9 cellular contexts compared by ENCODE assay signal in the genomic region with DNA sequence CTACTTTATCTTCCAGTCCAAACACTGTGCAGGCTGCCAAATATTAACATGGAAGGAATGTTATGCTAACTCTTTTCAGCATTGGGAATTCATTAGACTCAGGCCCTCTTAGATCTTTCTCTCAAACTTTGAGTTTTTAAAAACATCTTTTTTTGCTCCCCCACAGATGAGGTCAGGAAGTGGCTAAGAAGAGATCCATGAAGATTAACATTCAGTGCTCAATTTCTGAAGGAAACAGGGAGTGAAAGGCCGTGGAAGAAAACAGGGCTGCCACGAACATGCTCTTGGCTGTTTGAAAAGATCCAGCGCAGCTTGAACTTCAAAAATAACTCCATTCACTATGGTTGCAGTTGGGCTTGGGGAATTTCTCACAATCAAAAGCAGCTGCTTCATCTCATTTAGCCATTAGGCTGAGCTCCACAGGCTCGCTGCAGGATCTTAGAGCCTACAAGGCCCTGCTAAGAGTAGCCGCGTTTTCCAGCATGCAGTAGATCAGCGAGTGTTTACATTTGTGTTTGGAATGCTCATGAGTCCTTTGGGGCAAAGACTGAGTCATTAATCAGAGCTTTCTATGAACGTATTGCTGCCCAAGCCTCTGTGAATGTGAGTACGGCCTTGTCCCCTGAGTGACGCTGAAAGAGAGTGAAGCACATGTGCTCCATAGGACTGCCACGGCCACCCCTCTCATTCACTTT. TPM values are rescaled to one million over a fixed set of nuclear protein-coding genes. Genes with fewer than 3 reads are reported as not detected.
DNase-seq lines count a peak whose midpoint lies in the region; ATAC-seq and TF ChIP-seq lines count a peak whose summit lies in the region.
"Had no signal": no experiment of that assay in that cellular context is flagged by ENCODE, and none has a peak within 500 bp of the region (broad histone marks: within the 10 kb centered on the region; RNA-seq: fewer than 3 reads in every experiment).

No MANE protein-coding gene starts in this region.

- H3K9me2 ChIP-seq in GM23338 (ENCODE audit: insufficient read depth) = peaks cover 18% of the 10 kb centered on the region; the same call in 1 of the 2 replicates

- H3K4me2 ChIP-seq in GM23338 (peak overlapping the region; percentile 57), mammary epithelial cell (ENCODE audit: insufficient read depth, low read depth, low read length) (no peak overlapping the region)

- peaks cover 39% of the 10 kb centered on the region for H3K4me1 Mint-ChIP-seq in GM23338

- no peak for TF ChIP-seq CTCF in GM23338 (conservative IDR thresholded peaks at IDR 0.05; ENCODE audit: low read depth in 2 of 2)
- TF ChIP-seq CTCF in mammary epithelial cell (conservative IDR thresholded peaks at IDR 0.05 in 1 of 2, IDR thresholded peaks at IDR 0.05 in 1 of 2; ENCODE audit: extremely low read depth in 1 of 2, insufficient read depth in 1 of 2, low read depth in 1 of 2, low read length in 2 of 2) = no peak
- TF ChIP-seq CTCF in spleen (IDR thresholded peaks at IDR 0.05 in 8 of 11, conservative IDR thresholded peaks at IDR 0.05 in 3 of 11) = no peak

- no peaks in the 10 kb centered on the region for H3K79me2 ChIP-seq in GM23338 (replicated peaks; ENCODE audit: insufficient read depth)
- no peaks in the 10 kb centered on the region for H3K79me2 ChIP-seq in mammary epithelial cell (ENCODE audit: insufficient read depth, low read length)

- H4K20me1 ChIP-seq in GM23338 (replicated peaks; ENCODE audit: insufficient read depth) (no peaks in the 10 kb centered on the region), mammary epithelial cell (ENCODE audit: insufficient read depth, low read length) (no peaks in the 10 kb centered on the region)

- H2AFZ ChIP-seq in GM23338 (peak overlapping the region; percentile 72; the same call in 1 of the 2 replicates), mammary epithelial cell (ENCODE audit: low read depth, low read length) (peak overlapping the region; percentile 6)

- POLR2A ChIA-PET in HEK293T (lab: Yijun Ruan, JAX) = no interaction called here

- CTCF ChIA-PET in mammary epithelial cell (lab: Charles Lee; ENCODE audit: low non-redundant PET) (no interaction called here), HEK293T (lab: Yijun Ruan, JAX) (no interaction called here)

- in situ Hi-C loops in mammary epithelial cell (cut with MboI; ENCODE audit: low sequenced_read_pairs in 2 of 2) = no loop called here

- no peak for TF ChIP-seq POLR2A in spleen (IDR thresholded peaks at IDR 0.05)

- WGBS in mammary epithelial cell (ENCODE audit: low coverage, missing lambda C conversion rate) = 78% methylated on average over 11 of the region's 11 CpGs
- 73 to 86% (median 80%) methylated on average over 11 of the region's 11 CpGs for WGBS in spleen, 5 donors

- intact Hi-C loops in mammary epithelial cell (cut with micrococcal nuclease) = no loop called here
- intact Hi-C loops in spleen (cut with DNase I; ENCODE audit: low total_unique reads) = no loop called here

- H3K9me3 ChIP-seq in mammary epithelial cell (replicated peaks; ENCODE audit: insufficient read depth, low read length) (no peaks in the 10 kb centered on the region), spleen (no peaks in the 10 kb centered on the region)

- no peak for DNase-seq in GM23338 (ENCODE audit: low spot score)
- DNase-seq in mammary epithelial cell = no peak
- DNase-seq in left kidney (ENCODE audit: low read depth, low spot score) = peak; percentile 87
- DNase-seq in spleen = no peak
- no peak for DNase-seq in D341Med (ENCODE audit: low spot score)
- DNase-seq in mesenteric fat pad (ENCODE audit: low spot score) = no peak
- no peak for DNase-seq in HEK293T (ENCODE audit: extremely low spot score)

- no peak overlapping the region for H3K4me3 Mint-ChIP-seq in GM23338

- no peaks in the 10 kb centered on the region; the same call in 2 of the 3 replicates for H3K9me3 Mint-ChIP-seq in GM23338

- dilution Hi-C loops in mammary epithelial cell (cut with HindIII; ENCODE audit: low sequenced_read_pairs) = no loop called here

- no peak overlapping the region; the same call in 1 of the 2 replicates for H3K27ac Mint-ChIP-seq in GM23338

- H3K4me1 ChIP-seq in GM23338 (ENCODE audit: insufficient read depth) = peaks cover 21% of the 10 kb centered on the region; the same call in 1 of the 2 replicates
- no peaks in the 10 kb centered on the region for H3K4me1 ChIP-seq in mammary epithelial cell (ENCODE audit: insufficient read depth, low read length)
- H3K4me1 ChIP-seq in spleen = peaks cover 0 to 66% (median 22%) of the 10 kb centered on the region in 6 donors

- ATAC-seq in GM23338 = no peak
- ATAC-seq in GM19463 (IDR thresholded peaks at IDR 0.05; ENCODE audit: unreplicated experiment) = no peak
- ATAC-seq: activated CD4-positive, CD25-positive, alpha-beta regulatory T cell treated with anti-CD3 and anti-CD28 coated beads, Interleukin-2, amount 50 U/mL, for 24 hours had no signal

- H3K9ac ChIP-seq in mammary epithelial cell (ENCODE audit: insufficient read depth, low read length) = no peak overlapping the region

- H3K27me3 ChIP-seq in GM23338 (ENCODE audit: insufficient read depth) (no peaks in the 10 kb centered on the region), mammary epithelial cell (ENCODE audit: insufficient read depth, low read length) (no peaks in the 10 kb centered on the region), spleen (replicated peaks in 1 of 7) (no peaks in the 10 kb centered on the region)

- H3K4me3 ChIP-seq in GM23338 (no peak overlapping the region), mammary epithelial cell (replicated peaks in 1 of 3; ENCODE audit: insufficient read depth in 1 of 3, low read depth in 2 of 3, low read length in 3 of 3) (no peak overlapping the region), spleen (no peak overlapping the region)

- no TSS peak for BruUV-seq in mammary epithelial cell (replicated peaks; lab: Mats Ljungman, UMichigan)

- H3K27ac ChIP-seq in GM23338 (ENCODE audit: low read depth) (no peak overlapping the region), mammary epithelial cell (ENCODE audit: insufficient read depth, low read depth, low read length) (no peak overlapping the region), spleen (peak overlapping the region in 7 of 8 donors; percentile 54 to 74 (median 63))

- H3K27me3 Mint-ChIP-seq in GM23338 (ENCODE audit: insufficient read depth, low read depth, poor library complexity) = peaks cover 18% of the 10 kb centered on the region

- H3K36me3 ChIP-seq in GM23338 (ENCODE audit: insufficient read depth) = no peaks in the 10 kb centered on the region
- H3K36me3 ChIP-seq in mammary epithelial cell (ENCODE audit: insufficient read depth, low read length) = no peaks in the 10 kb centered on the region
- H3K36me3 ChIP-seq in spleen = no peaks in the 10 kb centered on the region

- no peaks in the 10 kb centered on the region; the same call in 1 of the 2 replicates for H3F3A ChIP-seq in GM23338 (replicated peaks; ENCODE audit: low read depth)

- no peaks in the 10 kb centered on the region; the same call in 2 of the 3 replicates for H3K36me3 Mint-ChIP-seq in GM23338 (ENCODE audit: low read depth)

TF ChIP-seq in GM23338, 12 proteins besides CTCF, POLR2A, EP300 and RAD21 (continues in another document):
- TF ChIP-seq STAT1 (IDR thresholded peaks at IDR 0.05; ENCODE audit: unreplicated experiment) = no peak
- no peak for TF ChIP-seq JUNB (IDR thresholded peaks at IDR 0.05; ENCODE audit: unreplicated experiment)
- TF ChIP-seq, protein P1, sequence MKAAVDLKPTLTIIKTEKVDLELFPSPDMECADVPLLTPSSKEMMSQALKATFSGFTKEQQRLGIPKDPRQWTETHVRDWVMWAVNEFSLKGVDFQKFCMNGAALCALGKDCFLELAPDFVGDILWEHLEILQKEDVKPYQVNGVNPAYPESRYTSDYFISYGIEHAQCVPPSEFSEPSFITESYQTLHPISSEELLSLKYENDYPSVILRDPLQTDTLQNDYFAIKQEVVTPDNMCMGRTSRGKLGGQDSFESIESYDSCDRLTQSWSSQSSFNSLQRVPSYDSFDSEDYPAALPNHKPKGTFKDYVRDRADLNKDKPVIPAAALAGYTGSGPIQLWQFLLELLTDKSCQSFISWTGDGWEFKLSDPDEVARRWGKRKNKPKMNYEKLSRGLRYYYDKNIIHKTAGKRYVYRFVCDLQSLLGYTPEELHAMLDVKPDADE (IDR thresholded peaks at IDR 0.05) = no peak
- TF ChIP-seq CREB1 (CRISPR knock-in tag; IDR thresholded peaks at IDR 0.05; ENCODE audit: low read depth) = no peak
- no peak for TF ChIP-seq POLR2AphosphoS5 (IDR thresholded peaks at IDR 0.05; ENCODE audit: low read depth)
- no peak for TF ChIP-seq EZH2 (IDR thresholded peaks at IDR 0.05; ENCODE audit: low read depth, unreplicated experiment)

TF ChIP-seq in HEK293T, 16 proteins besides CTCF, POLR2A, EP300 and RAD21:
- TF ChIP-seq, protein P2, sequence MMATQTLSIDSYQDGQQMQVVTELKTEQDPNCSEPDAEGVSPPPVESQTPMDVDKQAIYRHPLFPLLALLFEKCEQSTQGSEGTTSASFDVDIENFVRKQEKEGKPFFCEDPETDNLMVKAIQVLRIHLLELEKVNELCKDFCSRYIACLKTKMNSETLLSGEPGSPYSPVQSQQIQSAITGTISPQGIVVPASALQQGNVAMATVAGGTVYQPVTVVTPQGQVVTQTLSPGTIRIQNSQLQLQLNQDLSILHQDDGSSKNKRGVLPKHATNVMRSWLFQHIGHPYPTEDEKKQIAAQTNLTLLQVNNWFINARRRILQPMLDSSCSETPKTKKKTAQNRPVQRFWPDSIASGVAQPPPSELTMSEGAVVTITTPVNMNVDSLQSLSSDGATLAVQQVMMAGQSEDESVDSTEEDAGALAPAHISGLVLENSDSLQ (IDR thresholded peaks at IDR 0.05) = no peak
- TF ChIP-seq SUZ12 (IDR thresholded peaks at IDR 0.05) (no peak), ARNT (IDR thresholded peaks at IDR 0.05) (no peak), HDGF (IDR thresholded peaks at IDR 0.05; ENCODE audit: borderline replicate concordance) (no peak), FOXK2 (IDR thresholded peaks at IDR 0.05) (no peak), ZNF384 (IDR thresholded peaks at IDR 0.05) (no peak), ELF4 (IDR thresholded peaks at IDR 0.05) (no peak), TARDBP (IDR thresholded peaks at IDR 0.05) (no peak), SP1 (IDR thresholded peaks at IDR 0.05) (no peak), FOXA1 (IDR thresholded peaks at IDR 0.05) (no peak), BHLHE40 (IDR thresholded peaks at IDR 0.05; ENCODE audit: borderline replicate concordance) (no peak), NFRKB (IDR thresholded peaks at IDR 0.05) (no peak), FOXM1 (IDR thresholded peaks at IDR 0.05; ENCODE audit: borderline replicate concordance) (no peak), L3MBTL2 (conservative IDR thresholded peaks at IDR 0.05) (no peak)

RNA-seq across cellular contexts. Expression of a gene that starts 41.2 kb away (rescaled TPM):
- total RNA-seq in GM23338 (2014; rRNA removed; shearing (Covaris generic)) = 20.6 and 28.7 TPM in 2 replicates
- polyA plus RNA-seq in GM23338 (2016; fragmentation: Nextera tagmentation; extraction: Ambion mirVana) (6.2 TPM in 2 replicates), mammary epithelial cell (12.9 TPM), spleen (10 to 100 TPM; 17.7 to 31.4 (median 20.9) TPM)
- total RNA-seq in mammary epithelial cell (10 to 100 TPM; 15.0 to 43.5 TPM), spleen (100 to 1,000 TPM; 122 to 247 (median 152) TPM), mesenteric fat pad (152 TPM)
- 27.8 TPM for polyA minus RNA-seq in mammary epithelial cell

Comparison
In these comparisons a context has a peak if more than half of its experiments do, and no peak if none do; other contexts are left out.
1. H3K27ac ChIP-seq: peak in spleen (7 of 8); none in GM23338 (single experiment) and mammary epithelial cell (single experiment).